Comparison of ENCODE assay signal across 11 cellular contexts in the genomic region with DNA sequence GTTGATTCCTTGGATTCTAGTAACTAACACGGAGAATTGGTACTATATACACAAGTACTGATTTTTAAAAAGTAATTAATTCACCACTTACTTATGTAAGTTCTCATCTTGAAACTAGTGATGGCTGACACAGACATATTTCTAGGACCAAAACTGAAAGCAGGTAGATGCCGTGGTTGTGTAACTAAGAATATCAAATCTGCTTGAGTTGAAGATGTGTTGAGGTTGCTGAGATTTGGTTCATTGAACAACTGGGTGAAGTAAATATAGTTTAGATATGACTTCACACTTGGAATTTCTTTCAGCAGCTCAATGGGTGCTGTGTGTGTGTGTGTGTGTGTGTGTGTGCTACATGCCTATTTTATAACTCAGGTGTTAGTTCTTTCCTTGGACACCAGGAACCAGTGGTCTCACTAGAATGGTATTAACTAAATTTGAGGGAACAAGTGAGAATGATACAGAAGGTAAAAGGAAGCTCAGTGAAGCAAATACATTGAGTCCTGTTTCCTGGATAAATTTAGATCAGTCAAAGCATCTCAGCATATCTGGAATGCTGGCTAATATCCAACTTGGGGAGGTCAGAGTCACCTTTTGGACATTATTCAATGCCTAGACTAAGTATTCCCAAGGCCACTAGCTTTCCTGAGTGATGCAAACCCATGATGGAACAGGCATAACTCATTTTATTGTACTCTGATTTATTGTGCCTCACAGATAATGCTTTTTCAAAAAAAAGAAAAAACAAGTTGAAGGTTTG.
A peak's percentile ranks its signal among the peaks of the same experiment; 100 is the strongest.
DNase-seq lines count a peak whose midpoint lies in the region; ATAC-seq, FAIRE-seq and TF ChIP-seq lines count a peak whose summit lies in the region.
"Had no signal": no experiment of that assay in that cellular context is flagged by ENCODE, and none has a peak within 500 bp of the region (broad histone marks: within the 10 kb centered on the region; RNA-seq: fewer than 3 reads in every experiment).

No MANE protein-coding gene starts in this region.

- WGBS in smooth muscle cell (ENCODE audit: low lambda C conversion rate), result 79% methylated on average over 2 of the region's 2 CpGs

- peak; percentile 84 for ATAC-seq in GM19025 (IDR thresholded peaks at IDR 0.05; ENCODE audit: low read depth, unreplicated experiment)
- ATAC-seq in HG02610 (IDR thresholded peaks at IDR 0.05; ENCODE audit: unreplicated experiment), result peak; percentile 82
- peak; percentile 96 for ATAC-seq in HG03565 (IDR thresholded peaks at IDR 0.05; ENCODE audit: unreplicated experiment)
- no peak for ATAC-seq in mucosa of descending colon

- peaks cover 14% of the 10 kb centered on the region for H3F3A ChIP-seq in smooth muscle cell (ENCODE audit: low read depth)

- no peak overlapping the region for H2AFZ ChIP-seq in smooth muscle cell (ENCODE audit: low read depth)

- H3K27me3 ChIP-seq in smooth muscle cell (ENCODE audit: low read depth), result no peaks in the 10 kb centered on the region
- H3K27me3 ChIP-seq: tibial artery had no signal

- intact Hi-C loops in mucosa of descending colon (cut with DNase I, micrococcal nuclease), result no loop called here

- H3K4me1 ChIP-seq in smooth muscle cell (ENCODE audit: low read depth) (no peaks in the 10 kb centered on the region), mucosa of descending colon (ENCODE audit: low read depth) (no peaks in the 10 kb centered on the region)
- H3K4me1 ChIP-seq: tibial artery had no signal

- H3K4me3 ChIP-seq in smooth muscle cell (no peak overlapping the region), mucosa of descending colon (no peak overlapping the region)
- H3K4me3 ChIP-seq: HAP-1, tibial artery had no signal

- no peaks in the 10 kb centered on the region for H4K20me1 ChIP-seq in smooth muscle cell (ENCODE audit: low read depth)

- peak overlapping the region; percentile 46 for H3K27ac ChIP-seq in smooth muscle cell (ENCODE audit: low read depth)
- H3K27ac ChIP-seq: tibial artery had no signal

- H3K4me2 ChIP-seq in smooth muscle cell, result peak overlapping the region; percentile 52

- H3K36me3 ChIP-seq in smooth muscle cell (ENCODE audit: low read depth) (no peaks in the 10 kb centered on the region), mucosa of descending colon (ENCODE audit: low read depth) (no peaks in the 10 kb centered on the region)
- H3K36me3 ChIP-seq: HAP-1, tibial artery had no signal

- no peak for FAIRE-seq in D721Med (lab: Jason Lieb, UNC)

- TF ChIP-seq CTCF in smooth muscle cell (IDR thresholded peaks at IDR 0.05; ENCODE audit: borderline replicate concordance, insufficient read depth, poor library complexity, severe bottlenecking) (no peak), mucosa of descending colon (IDR thresholded peaks at IDR 0.05) (no peak), D721Med (IDR thresholded peaks at IDR 0.05; ENCODE audit: insufficient read depth, missing control alignments) (no peak)

- no peak overlapping the region for H3K9ac ChIP-seq in smooth muscle cell (ENCODE audit: low read depth)

- DNase-seq in smooth muscle cell (lab: John Stamatoyannopoulos, UW; ENCODE audit: unreplicated experiment), result no peak
- no peak for DNase-seq in mucosa of descending colon
- DNase-seq in NCI-H146 treated with DMSO at 0.1 percent for 48 hours (lab: John Stamatoyannopoulos, UW; ENCODE audit: unreplicated experiment), result no peak
- no peak for DNase-seq in D721Med (ENCODE audit: insufficient read length, low spot score)
- DNase-seq: activated naive CD4-positive, alpha-beta T cell treated with anti-CD3 and anti-CD28 coated beads, Interleukin-2, amount 10 ng/mL, durations not matched to agents 7 days and 5 days; stimulated activated CD4-positive, alpha-beta T cell treated with anti-CD3 and anti-CD28 coated beads, Interleukin-2, amount 100 ng/mL, for 48 hours; tibial artery had no signal

- H3K9me3 ChIP-seq in smooth muscle cell (replicated peaks; ENCODE audit: low read depth) (no peaks in the 10 kb centered on the region), mucosa of descending colon (no peaks in the 10 kb centered on the region)
- H3K9me3 ChIP-seq: HAP-1, tibial artery had no signal

- no peaks in the 10 kb centered on the region for H3K79me2 ChIP-seq in smooth muscle cell (ENCODE audit: low read depth)
